In the genomic region with DNA sequence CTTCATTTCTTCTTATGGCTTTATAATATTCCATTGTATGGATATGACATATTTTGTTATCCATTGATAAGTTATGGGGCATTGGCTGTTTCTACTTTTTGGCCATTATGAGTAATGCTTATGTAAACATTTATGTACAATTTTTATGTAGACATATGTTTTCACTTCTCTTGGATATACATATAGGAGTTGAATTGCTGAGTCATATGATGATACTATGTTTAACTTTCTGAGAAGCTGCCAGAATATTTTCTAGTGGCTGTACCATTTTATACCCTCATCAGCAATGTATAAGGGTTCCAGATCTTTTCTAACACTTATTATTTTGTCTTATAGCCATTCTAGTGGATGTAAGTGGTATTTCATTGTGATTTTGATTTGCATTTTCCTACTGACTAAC, we compare ENCODE assay signal across 18 cellular contexts. TPM values are rescaled to one million over a fixed set of nuclear protein-coding genes. Genes with fewer than 3 reads are reported as not detected.
DNase-seq lines count a peak whose midpoint lies in the region; ATAC-seq, FAIRE-seq and TF ChIP-seq lines count a peak whose summit lies in the region.
"Had no signal": no experiment of that assay in that cellular context is flagged by ENCODE, and none has a peak within 500 bp of the region (broad histone marks: within the 10 kb centered on the region; RNA-seq: fewer than 3 reads in every experiment).

No MANE protein-coding gene starts in this region.

- TF ChIP-seq CTCF in bronchial epithelial cell (IDR thresholded peaks at IDR 0.05; ENCODE audit: insufficient read depth, low read length, severe bottlenecking): no peak

- ATAC-seq in GM18907 (IDR thresholded peaks at IDR 0.05; ENCODE audit: unreplicated experiment): no peak
- ATAC-seq: GM23338 had no signal

- FAIRE-seq in bronchial epithelial cell (lab: Jason Lieb, UNC) (no peak), islet of Langerhans (lab: Jason Lieb, UNC) (peak; percentile 73)

- H3K4me3 ChIP-seq in bronchial epithelial cell (ENCODE audit: low read depth, low read length): no peak overlapping the region
- H3K4me3 ChIP-seq: GM23338 had no signal

- H3K27me3 ChIP-seq in bronchial epithelial cell (ENCODE audit: control insufficient read depth, insufficient read depth, low read length): no peaks in the 10 kb centered on the region

- H3K36me3 ChIP-seq in bronchial epithelial cell (ENCODE audit: control insufficient read depth, insufficient read depth, low read length): no peaks in the 10 kb centered on the region

- DNase-seq in DMS53 (lab: John Stamatoyannopoulos, UW): peak; percentile 39
- peak; percentile 1 for DNase-seq in HS-5 (ENCODE audit: low read depth)
- DNase-seq in bronchial epithelial cell (ENCODE audit: low read depth): peak; percentile 57
- DNase-seq in EL: no peak
- DNase-seq in NCI-H69 (lab: John Stamatoyannopoulos, UW): no peak
- DNase-seq: C1 segment of cervical spinal cord; Calu3; CD4-positive, alpha-beta T cell; DMS 273 treated with DMSO at 0.1 percent for 48 hours; DMS79 treated with DMSO at 0.1 percent for 48 hours; H7; Kasumi-1 had no signal

RNA-seq across cellular contexts. Expression of a gene that starts 23.0 kb away (rescaled TPM):
- total RNA-seq in bronchial epithelial cell: not detected in 2 replicates
- total RNA-seq: A172; B cell; Calu3; CD4-positive, alpha-beta T cell; GM23338; H7; HT1080 had no signal

RNA-seq across cellular contexts. Expression of a gene that starts 41.4 kb away (rescaled TPM):
- 26.6 and 47.7 TPM in 2 replicates for total RNA-seq in bronchial epithelial cell

Comparison
In these comparisons a context has a peak if more than half of its experiments do, and no peak if none do; other contexts are left out.
1. DNase-seq: peak in DMS53 (single experiment), HS-5 (single experiment) and bronchial epithelial cell (single experiment); none in EL (single experiment) and NCI-H69 (single experiment).